In the genomic region with DNA sequence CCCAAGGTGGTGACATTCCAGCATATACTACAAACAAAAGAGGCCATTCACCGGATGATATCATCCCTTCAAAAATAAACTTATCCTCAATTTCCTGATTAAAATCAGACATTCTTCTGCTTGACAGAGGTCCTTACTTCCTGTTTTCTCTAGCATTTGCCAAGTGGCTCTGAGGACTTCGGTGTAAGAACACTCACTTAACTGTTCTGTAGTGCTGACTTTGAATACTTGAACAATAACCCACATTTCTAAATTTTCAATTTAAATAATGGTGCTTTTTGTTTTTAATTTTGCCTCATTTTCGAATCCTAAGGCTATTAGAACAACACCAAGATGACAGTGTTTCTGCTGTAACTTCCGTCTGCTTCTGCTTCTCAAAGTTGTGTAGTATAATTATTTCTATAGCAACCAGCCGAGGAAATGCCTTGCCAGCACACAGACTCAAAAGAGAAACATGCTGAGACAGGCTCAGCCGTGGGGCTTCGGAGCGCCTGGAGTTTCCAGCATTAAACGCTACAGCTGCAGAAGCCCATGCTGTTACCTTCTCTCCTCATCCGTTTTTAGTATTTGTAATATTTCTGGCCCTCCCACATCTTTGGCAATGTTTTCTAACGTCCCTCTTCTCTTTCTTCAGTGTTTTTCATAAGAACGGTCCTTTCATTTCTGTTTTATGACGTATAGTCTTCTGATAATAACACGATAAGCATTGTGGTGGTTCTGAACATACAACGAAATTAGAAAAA, we compare ENCODE assay signal across 1 cellular context.
TF ChIP-seq lines count a peak whose summit lies in the region.

No MANE protein-coding gene starts in this region.

TF ChIP-seq in HEK293, 187 proteins besides CTCF, POLR2A, EP300 and RAD21 (continued from another document):
- TF ChIP-seq, protein P1, sequence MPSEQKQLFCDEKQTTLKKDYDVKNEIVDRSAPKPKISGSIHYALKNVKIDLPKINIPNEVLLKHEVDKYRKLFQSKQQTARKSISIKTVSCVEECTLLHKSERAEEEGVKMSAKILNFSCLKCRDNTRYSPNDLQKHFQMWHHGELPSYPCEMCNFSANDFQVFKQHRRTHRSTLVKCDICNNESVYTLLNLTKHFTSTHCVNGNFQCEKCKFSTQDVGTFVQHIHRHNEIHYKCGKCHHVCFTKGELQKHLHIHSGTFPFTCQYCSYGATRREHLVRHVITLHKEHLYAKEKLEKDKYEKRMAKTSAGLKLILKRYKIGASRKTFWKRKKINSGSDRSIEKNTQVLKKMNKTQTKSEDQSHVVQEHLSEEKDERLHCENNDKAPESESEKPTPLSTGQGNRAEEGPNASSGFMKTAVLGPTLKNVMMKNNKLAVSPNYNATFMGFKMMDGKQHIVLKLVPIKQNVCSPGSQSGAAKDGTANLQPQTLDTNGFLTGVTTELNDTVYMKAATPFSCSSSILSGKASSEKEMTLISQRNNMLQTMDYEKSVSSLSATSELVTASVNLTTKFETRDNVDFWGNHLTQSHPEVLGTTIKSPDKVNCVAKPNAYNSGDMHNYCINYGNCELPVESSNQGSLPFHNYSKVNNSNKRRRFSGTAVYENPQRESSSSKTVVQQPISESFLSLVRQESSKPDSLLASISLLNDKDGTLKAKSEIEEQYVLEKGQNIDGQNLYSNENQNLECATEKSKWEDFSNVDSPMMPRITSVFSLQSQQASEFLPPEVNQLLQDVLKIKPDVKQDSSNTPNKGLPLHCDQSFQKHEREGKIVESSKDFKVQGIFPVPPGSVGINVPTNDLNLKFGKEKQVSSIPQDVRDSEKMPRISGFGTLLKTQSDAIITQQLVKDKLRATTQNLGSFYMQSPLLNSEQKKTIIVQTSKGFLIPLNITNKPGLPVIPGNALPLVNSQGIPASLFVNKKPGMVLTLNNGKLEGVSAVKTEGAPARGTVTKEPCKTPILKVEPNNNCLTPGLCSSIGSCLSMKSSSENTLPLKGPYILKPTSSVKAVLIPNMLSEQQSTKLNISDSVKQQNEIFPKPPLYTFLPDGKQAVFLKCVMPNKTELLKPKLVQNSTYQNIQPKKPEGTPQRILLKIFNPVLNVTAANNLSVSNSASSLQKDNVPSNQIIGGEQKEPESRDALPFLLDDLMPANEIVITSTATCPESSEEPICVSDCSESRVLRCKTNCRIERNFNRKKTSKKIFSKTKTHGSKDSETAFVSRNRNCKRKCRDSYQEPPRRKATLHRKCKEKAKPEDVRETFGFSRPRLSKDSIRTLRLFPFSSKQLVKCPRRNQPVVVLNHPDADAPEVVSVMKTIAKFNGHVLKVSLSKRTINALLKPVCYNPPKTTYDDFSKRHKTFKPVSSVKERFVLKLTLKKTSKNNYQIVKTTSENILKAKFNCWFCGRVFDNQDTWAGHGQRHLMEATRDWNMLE (tag by site-specific recombination; conservative IDR thresholded peaks at IDR 0.05; ENCODE audit: low read depth), result peak; percentile 12
- TF ChIP-seq, protein P2, sequence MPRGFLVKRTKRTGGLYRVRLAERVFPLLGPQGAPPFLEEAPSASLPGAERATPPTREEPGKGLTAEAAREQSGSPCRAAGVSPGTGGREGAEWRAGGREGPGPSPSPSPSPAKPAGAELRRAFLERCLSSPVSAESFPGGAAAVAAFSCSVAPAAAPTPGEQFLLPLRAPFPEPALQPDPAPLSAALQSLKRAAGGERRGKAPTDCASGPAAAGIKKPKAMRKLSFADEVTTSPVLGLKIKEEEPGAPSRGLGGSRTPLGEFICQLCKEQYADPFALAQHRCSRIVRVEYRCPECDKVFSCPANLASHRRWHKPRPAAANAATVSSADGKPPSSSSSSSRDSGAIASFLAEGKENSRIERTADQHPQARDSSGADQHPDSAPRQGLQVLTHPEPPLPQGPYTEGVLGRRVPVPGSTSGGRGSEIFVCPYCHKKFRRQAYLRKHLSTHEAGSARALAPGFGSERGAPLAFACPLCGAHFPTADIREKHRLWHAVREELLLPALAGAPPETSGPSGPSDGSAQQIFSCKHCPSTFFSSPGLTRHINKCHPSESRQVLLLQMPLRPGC (tag by site-specific recombination; IDR thresholded peaks at IDR 0.05), result peak; percentile 79
- peak; percentile 18; the same call in 1 of the 2 replicates for TF ChIP-seq ZBTB17 (tag by site-specific recombination; IDR thresholded peaks at IDR 0.05)
- TF ChIP-seq ZNF239 (tag by site-specific recombination; IDR thresholded peaks at IDR 0.05), result no peak
- TF ChIP-seq, protein P3, sequence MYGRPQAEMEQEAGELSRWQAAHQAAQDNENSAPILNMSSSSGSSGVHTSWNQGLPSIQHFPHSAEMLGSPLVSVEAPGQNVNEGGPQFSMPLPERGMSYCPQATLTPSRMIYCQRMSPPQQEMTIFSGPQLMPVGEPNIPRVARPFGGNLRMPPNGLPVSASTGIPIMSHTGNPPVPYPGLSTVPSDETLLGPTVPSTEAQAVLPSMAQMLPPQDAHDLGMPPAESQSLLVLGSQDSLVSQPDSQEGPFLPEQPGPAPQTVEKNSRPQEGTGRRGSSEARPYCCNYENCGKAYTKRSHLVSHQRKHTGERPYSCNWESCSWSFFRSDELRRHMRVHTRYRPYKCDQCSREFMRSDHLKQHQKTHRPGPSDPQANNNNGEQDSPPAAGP (tag by site-specific recombination; IDR thresholded peaks at IDR 0.05), result no peak
- no peak for TF ChIP-seq ZFP41 (tag by site-specific recombination; IDR thresholded peaks at IDR 0.05; ENCODE audit: borderline replicate concordance)
- TF ChIP-seq ZNF571 (tag by site-specific recombination; IDR thresholded peaks at IDR 0.05), result no peak
- no peak for TF ChIP-seq GLI4 (tag by site-specific recombination; IDR thresholded peaks at IDR 0.05)
- TF ChIP-seq ZNF274 (IDR thresholded peaks at IDR 0.05; ENCODE audit: low read length), result no peak
- TF ChIP-seq ZNF274 (tag by site-specific recombination; IDR thresholded peaks at IDR 0.05; ENCODE audit: borderline replicate concordance), result no peak
- 0 out of 2 replicates have a peak, but pooled peaks have one; percentile 25 for TF ChIP-seq ZEB2 (tag by site-specific recombination; IDR thresholded peaks at IDR 0.05)
- TF ChIP-seq ZBTB8A (tag by site-specific recombination; IDR thresholded peaks at IDR 0.05), result 0 out of 2 replicates have a peak, but pooled peaks have one; percentile 15
